Comparison of ENCODE assay signal across 8 cellular contexts in genomic region chr12:122526683-122527477, GRCh38.
DNase-seq lines count a peak whose midpoint lies in the region; ATAC-seq, FAIRE-seq and TF ChIP-seq lines count a peak whose summit lies in the region.

KNTC1 (plus strand) TSS chr12:122527249; CDS start chr12:122530064, 2,815 bp downstream.
RSRC2 (minus strand) TSS chr12:122526936; CDS start chr12:122526853, 83 bp downstream.

- TF ChIP-seq CTCF in AG10803 (conservative IDR thresholded peaks at IDR 0.05; ENCODE audit: low read length) = no peak

- peak within 1 kb of the TSS; percentile 94 for H3K4me3 ChIP-seq in AG10803 (ENCODE audit: low read length)

- peak; percentile 99 for DNase-seq in AG10803 (ENCODE audit: low read depth)
- DNase-seq in NCI-H446 (lab: John Stamatoyannopoulos, UW) = peak; percentile 99
- peak; percentile 99 for DNase-seq in activated CD4-positive, CD25-positive, alpha-beta regulatory T cell treated with anti-CD3 and anti-CD28 coated beads, Interleukin-2, amount 50 U/mL, for 16 hours (ENCODE audit: low read depth, low spot score)
- peak; percentile 93 to 97 for DNase-seq in cerebellar nuclear complex (lab: John Stamatoyannopoulos, UW)
- DNase-seq in stimulated activated CD4-positive, alpha-beta T cell treated with anti-CD3 and anti-CD28 coated beads, Interleukin-12 subunit alpha, Interleukin-12 subunit beta, amount 100 ng/mL, for 4 hours = peak; percentile 91

- FAIRE-seq in islet of Langerhans (lab: Jason Lieb, UNC) = peak; percentile 85

- peak; percentile 88 for ATAC-seq in GM19035 (IDR thresholded peaks at IDR 0.05; ENCODE audit: unreplicated experiment)
- ATAC-seq in HG03342 (IDR thresholded peaks at IDR 0.05; ENCODE audit: unreplicated experiment) = peak; percentile 93

Comparison
In these comparisons a context has a peak if more than half of its experiments do, and no peak if none do; other contexts are left out.
1. Peak in every context shown above with its lines: DNase-seq, ATAC-seq and H3K4me3 ChIP-seq.